Comparison of ENCODE assay signal across 8 cellular contexts in genomic region chr10:29634764-29635625, GRCh38. TPM values are rescaled to one million over a fixed set of nuclear protein-coding genes. Genes with fewer than 3 reads are reported as not detected.
DNase-seq lines count a peak whose midpoint lies in the region; ATAC-seq and TF ChIP-seq lines count a peak whose summit lies in the region.

TSS of gene SVIL (minus strand) at chr10:29634971. CDS start at chr10:29555058, 79,913 bp downstream.

- H3K9me3 ChIP-seq in CD4-positive, alpha-beta T cell (ENCODE audit: control insufficient read depth, low read length), result no peaks in the 10 kb centered on the region
- H3K9me3 ChIP-seq in HUES64 (ENCODE audit: insufficient read depth, low read depth, low read length) (no peaks in the 10 kb centered on the region), liver (ENCODE audit: control insufficient read depth in 4 of 4, low read length in 3 of 4) (no peaks in the 10 kb centered on the region), transverse colon (no peaks in the 10 kb centered on the region)

- H3K4me1 Mint-ChIP-seq in CD4-positive, alpha-beta T cell (ENCODE audit: low read depth), result peaks cover 56% of the 10 kb centered on the region

- CTCF ChIA-PET in CD4-positive, alpha-beta T cell (lab: Charles Lee), result interaction anchor here (0.6 to 2.3 kb wide), 5 partner anchors 12 to 101 kb away, joined by 3 to 7 read pairs (median 7); no protein-coding TSS in a partner anchor

- no peaks in the 10 kb centered on the region for H3K9me3 Mint-ChIP-seq in CD4-positive, alpha-beta T cell

- H3K27ac ChIP-seq in CD4-positive, alpha-beta T cell (ENCODE audit: low read depth, low read length), result no peak within 1 kb of the TSS
- H3K27ac ChIP-seq in HUES64 (ENCODE audit: low read depth, low read length), result peak within 1 kb of the TSS; percentile 50
- peak within 1 kb of the TSS; percentile 2 to 20 for H3K27ac ChIP-seq in liver (ENCODE audit: low read depth in 1 of 2, low read length in 2 of 2)
- peak within 1 kb of the TSS; percentile 85 to 90 (median 88) for H3K27ac ChIP-seq in transverse colon

- in situ Hi-C loops in transverse colon (cut with MboI; ENCODE audit: low pct_ligation_motif_present in 1 of 4, low pct_unique_long_range_greater_than_20kb in 1 of 4, low sequenced_read_pairs in 3 of 4), result no loop called here

- H3K4me3 ChIP-seq in HUES64 (ENCODE audit: low read length) (peak within 1 kb of the TSS; percentile 33; the same call in 1 of the 2 replicates), liver (ENCODE audit: low read depth in 1 of 3, low read length in 3 of 3) (no peak within 1 kb of the TSS), transverse colon (peak within 1 kb of the TSS in 3 of 4 donors; percentile 5 to 31 (median 16))

- POLR2A ChIA-PET in CD4-positive, alpha-beta T cell (lab: Charles Lee), result no interaction called here

- peak; percentile 56 for TF ChIP-seq POLR2A in transverse colon (IDR thresholded peaks at IDR 0.05)

- H3K27ac Mint-ChIP-seq in CD4-positive, alpha-beta T cell, result peak within 1 kb of the TSS; percentile 78

- no peak for ATAC-seq in CD4-positive, alpha-beta T cell (ENCODE audit: poor library complexity)
- ATAC-seq in HG02610 (IDR thresholded peaks at IDR 0.05; ENCODE audit: unreplicated experiment), result no peak
- no peak for ATAC-seq in HG03025 (IDR thresholded peaks at IDR 0.05; ENCODE audit: low FRiP score, unreplicated experiment)

- H3K4me1 ChIP-seq in HUES64 (ENCODE audit: insufficient read depth, low read length) (peaks cover 35% of the 10 kb centered on the region), liver (ENCODE audit: control insufficient read depth in 4 of 4, insufficient read depth in 4 of 4, low read length in 3 of 4) (peaks cover 0 to 3% (median 0%) of the 10 kb centered on the region in 4 donors), transverse colon (peaks cover 12 to 64% (median 43%) of the 10 kb centered on the region in 4 donors)

- no peaks in the 10 kb centered on the region for H3K27me3 ChIP-seq in CD4-positive, alpha-beta T cell (ENCODE audit: control insufficient read depth, insufficient read depth, low read length)
- H3K27me3 ChIP-seq in HUES64 (ENCODE audit: insufficient read depth, low read length), result no peaks in the 10 kb centered on the region
- no peaks in the 10 kb centered on the region for H3K27me3 ChIP-seq in liver (ENCODE audit: control insufficient read depth in 4 of 4, insufficient read depth in 4 of 4, low read length in 3 of 4)
- no peaks in the 10 kb centered on the region for H3K27me3 ChIP-seq in transverse colon

- WGBS in HUES64, result 46% methylated on average over 10 of the region's 10 CpGs
- WGBS in liver, result 78% methylated on average over 10 of the region's 10 CpGs
- 30 to 32% methylated on average over 7 to 10 of the region's 10 CpGs for WGBS in transverse colon (ENCODE audit: low coverage in 1 of 2), 2 donors

- no peak for TF ChIP-seq RAD21 in liver (IDR thresholded peaks at IDR 0.05)

- intact Hi-C loops in CD4-positive, alpha-beta T cell (cut with DNase I, micrococcal nuclease), result no loop called here
- intact Hi-C loops in transverse colon (cut with DNase I; ENCODE audit: low total_unique reads), result no loop called here

- no peak for TF ChIP-seq CTCF in CD4-positive, alpha-beta T cell (IDR thresholded peaks at IDR 0.05)
- TF ChIP-seq CTCF in liver (IDR thresholded peaks at IDR 0.05; ENCODE audit: low read depth, low read length, missing input control) (no peak), transverse colon (IDR thresholded peaks at IDR 0.05) (peak in 3 of 5 experiments; percentile 16 to 59 (median 25))

- TF ChIP-seq EP300 in transverse colon (IDR thresholded peaks at IDR 0.05; ENCODE audit: low read depth), result no peak

- peak within 1 kb of the TSS; percentile 6 for H3K4me3 Mint-ChIP-seq in CD4-positive, alpha-beta T cell

- H3K36me3 ChIP-seq in HUES64 (ENCODE audit: insufficient read depth, low read length) (no peaks in the 10 kb centered on the region; the same call in 1 of the 2 replicates), liver (ENCODE audit: control insufficient read depth in 4 of 4, insufficient read depth in 3 of 4, low read depth in 1 of 4, low read length in 3 of 4) (peaks cover 0 to 3% (median 0%) of the 10 kb centered on the region in 4 donors), transverse colon (no peaks in the 10 kb centered on the region)

- peaks cover 11% of the 10 kb centered on the region for H3K36me3 Mint-ChIP-seq in CD4-positive, alpha-beta T cell (ENCODE audit: low read depth)

- H3K27me3 Mint-ChIP-seq in CD4-positive, alpha-beta T cell, result no peaks in the 10 kb centered on the region

- no peak for DNase-seq in CD4-positive, alpha-beta T cell
- DNase-seq in dedifferentiated amniotic fluid mesenchymal stem cell (ENCODE audit: extremely low spot score) (peak; percentile 44), transverse colon (peak; percentile 75), SKM-1 (lab: John Stamatoyannopoulos, UW; ENCODE audit: unreplicated experiment) (no peak)

- H3K9ac ChIP-seq in HUES64 (ENCODE audit: low read depth, low read length) (peak within 1 kb of the TSS; percentile 23; the same call in 1 of the 2 replicates), liver (ENCODE audit: low read depth in 1 of 2, low read length in 2 of 2) (no peak within 1 kb of the TSS)

TF ChIP-seq in liver, 16 proteins besides CTCF, POLR2A, EP300 and RAD21:
- TF ChIP-seq ZBTB33 (IDR thresholded peaks at IDR 0.05) (no peak), YY1 (IDR thresholded peaks at IDR 0.05) (no peak), RXRA (IDR thresholded peaks at IDR 0.05) (no peak), HNF4G (IDR thresholded peaks at IDR 0.05) (no peak), HNF4A (conservative IDR thresholded peaks at IDR 0.05) (no peak), GABPA (IDR thresholded peaks at IDR 0.05 in 1 of 2, conservative IDR thresholded peaks at IDR 0.05 in 1 of 2) (no peak), ATF3 (IDR thresholded peaks at IDR 0.05) (no peak)

RNA-seq across cellular contexts. Expression of gene SVIL, which starts in this region (rescaled TPM):
- 10 to 100 TPM; 38.5 to 40.3 TPM for total RNA-seq in CD4-positive, alpha-beta T cell
- 12.4 TPM for polyA plus RNA-seq in HUES64 (2013, experiment 1 of 2)
- polyA plus RNA-seq in HUES64 (2013, experiment 2 of 2), result 13.9 TPM
- total RNA-seq in liver, result 10 to 100 TPM in 1 of 2 donors, 1 to 10 TPM in 1; 7.8 to 26.0 TPM
- polyA plus RNA-seq in liver, result 10 to 100 TPM in 1 of 2 donors, 1 to 10 TPM in 1; 3.1 to 11.0 TPM
- 100 to 1,000 TPM; 146 to 192 (median 156) TPM for total RNA-seq in transverse colon

Comparison
In these comparisons a context has a peak if more than half of its experiments do, and no peak if none do; other contexts are left out.
1. DNase-seq: peak in dedifferentiated amniotic fluid mesenchymal stem cell (single experiment) and transverse colon (single experiment); none in CD4-positive, alpha-beta T cell (0 of 10) and SKM-1 (single experiment).
2. CTCF ChIP-seq: peak in transverse colon (3 of 5); none in CD4-positive, alpha-beta T cell (single experiment) and liver (single experiment).
3. H3K4me3 ChIP-seq: peak in HUES64 (single experiment) and transverse colon (3 of 4); none in liver (0 of 3).